In genomic region chr2:49687873-49688272, GRCh38 we compare ENCODE assay signal across 10 cellular contexts.
DNase-seq lines count a peak whose midpoint lies in the region; ATAC-seq, FAIRE-seq and TF ChIP-seq lines count a peak whose summit lies in the region.
"Had no signal": no experiment of that assay in that cellular context is flagged by ENCODE, and none has a peak within 500 bp of the region (broad histone marks: within the 10 kb centered on the region; RNA-seq: fewer than 3 reads in every experiment).

No MANE protein-coding gene starts in this region.

- TF ChIP-seq CTCF in HL-60 (IDR thresholded peaks at IDR 0.05; ENCODE audit: insufficient read depth, low read length) (peak; percentile 3), left lung (IDR thresholded peaks at IDR 0.05) (peak in 1 of 2 donors; percentile 22)

- H3K27ac ChIP-seq in HL-60 (replicated peaks) (no peak overlapping the region), left lung (no peak overlapping the region)

- intact Hi-C loops in left lung (cut with DNase I) = no loop called here

- H3K4me3 ChIP-seq in HL-60 (replicated peaks; ENCODE audit: insufficient read depth, low read length) = no peak overlapping the region
- no peak overlapping the region for H3K4me3 ChIP-seq in left lung
- H3K4me3 ChIP-seq: SK-N-MC had no signal

- H3K36me3 ChIP-seq in left lung = no peaks in the 10 kb centered on the region

- H3K27me3 ChIP-seq in HL-60 (ENCODE audit: insufficient read depth, poor library complexity, severe bottlenecking) (no peaks in the 10 kb centered on the region), left lung (no peaks in the 10 kb centered on the region)

- peak; percentile 66 for FAIRE-seq in TTC549 (lab: Jason Lieb, UNC)

- no peaks in the 10 kb centered on the region for H3K9me3 ChIP-seq in left lung

- ATAC-seq in left lung (peak; percentile 30), HG03469 (IDR thresholded peaks at IDR 0.05; ENCODE audit: unreplicated experiment) (no peak)

- peak; percentile 39 for DNase-seq in DMS53 treated with DMSO at 0.1 percent for 48 hours (lab: John Stamatoyannopoulos, UW; ENCODE audit: unreplicated experiment)
- no peak for DNase-seq in HL-60 (ENCODE audit: low read depth in 1 of 2, low spot score in 1 of 2)
- no peak for DNase-seq in left lung
- no peak for DNase-seq in activated naive CD4-positive, alpha-beta T cell (lab: John Stamatoyannopoulos, UW)
- DNase-seq in D341Med (ENCODE audit: low spot score) = no peak
- DNase-seq in amniotic stem cell (lab: John Stamatoyannopoulos, UW) = no peak
- DNase-seq: islet precursor cell had no signal

- no peaks in the 10 kb centered on the region for H3K4me1 ChIP-seq in left lung
